29 cellular contexts compared by ENCODE assay signal in the genomic region with DNA sequence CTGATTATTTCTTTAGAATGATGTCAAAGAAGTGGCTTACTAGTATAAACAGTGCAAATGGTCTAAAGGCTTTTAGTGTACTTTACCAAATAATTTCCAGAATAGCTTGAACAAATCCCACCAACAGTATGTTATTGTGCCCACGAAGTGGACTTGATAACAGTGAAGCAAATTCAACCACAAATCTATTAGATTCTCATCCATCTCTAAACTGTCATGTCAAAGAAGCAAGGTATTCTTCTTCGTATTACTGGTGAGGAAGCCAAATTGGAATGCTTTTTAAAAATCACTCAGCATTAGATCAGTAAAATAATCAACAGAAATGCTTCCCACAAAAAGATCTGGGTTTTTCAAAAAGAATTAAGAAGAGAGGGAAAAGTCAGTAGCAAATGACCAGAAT.
"Had no signal": no experiment of that assay in that cellular context is flagged by ENCODE, and none has a peak within 500 bp of the region (broad histone marks: within the 10 kb centered on the region; RNA-seq: fewer than 3 reads in every experiment).

No MANE protein-coding gene starts in this region.

- H3K4me1 ChIP-seq: colonic mucosa, foreskin keratinocyte, gastrocnemius medialis had no signal

- H3K9me3 ChIP-seq: colonic mucosa, esophagus muscularis mucosa, esophagus squamous epithelium, gastrocnemius medialis, gastroesophageal sphincter, heart left ventricle, heart right ventricle had no signal

- H3K9me3 Mint-ChIP-seq: dendritic cell treated with granulocyte-macrophage colony-stimulating factor and Interleukin-4, amounts not matched to agents 40 ng/mL and 50 ng/mL, for 4 days; effector memory CD8-positive, alpha-beta T cell; endodermal cell had no signal

- H3K27ac ChIP-seq: colonic mucosa, coronary artery, dorsolateral prefrontal cortex, epithelial cell of prostate, esophagus muscularis mucosa, esophagus squamous epithelium, foreskin keratinocyte, gastrocnemius medialis, gastroesophageal sphincter, heart left ventricle, heart right ventricle had no signal

- H3K36me3 ChIP-seq: colonic mucosa, esophagus muscularis mucosa, gastrocnemius medialis, gastroesophageal sphincter, heart right ventricle had no signal

- H3K27me3 ChIP-seq: colonic mucosa, dorsolateral prefrontal cortex, esophagus muscularis mucosa, esophagus squamous epithelium, foreskin keratinocyte, gastrocnemius medialis, gastroesophageal sphincter, heart left ventricle, heart right ventricle had no signal

- H3K4me3 ChIP-seq: colonic mucosa, coronary artery, dorsolateral prefrontal cortex, esophagus muscularis mucosa, esophagus squamous epithelium, gastrocnemius medialis, gastroesophageal sphincter, heart left ventricle, heart right ventricle had no signal

- H3K4me1 Mint-ChIP-seq: endodermal cell had no signal

- H3K27me3 Mint-ChIP-seq: dendritic cell treated with granulocyte-macrophage colony-stimulating factor and Interleukin-4, amounts not matched to agents 40 ng/mL and 50 ng/mL, for 4 days; effector memory CD8-positive, alpha-beta T cell had no signal

- FAIRE-seq: colon, endometrium, endothelial cell of umbilical vein, frontal cortex had no signal

- DNase-seq: colonic mucosa; cortex of kidney; dermis blood vessel endothelial cell; dorsolateral prefrontal cortex; effector CD4-positive, alpha-beta T cell; effector CD8-positive, alpha-beta T cell; effector memory CD4-positive, alpha-beta T cell; effector memory CD8-positive, alpha-beta T cell; endodermal cell; erythroblast; esophagus squamous epithelium; foreskin fibroblast; foreskin keratinocyte; foreskin melanocyte; gastrocnemius medialis; glutamatergic neuron; head of caudate nucleus; heart left ventricle; heart right ventricle had no signal

- ATAC-seq: effector memory CD8-positive, alpha-beta T cell; esophagus mucosa; foreskin keratinocyte; gastrocnemius medialis; gastroesophageal sphincter; heart left ventricle; heart right ventricle had no signal

- H3K4me3 Mint-ChIP-seq: dendritic cell treated with granulocyte-macrophage colony-stimulating factor and Interleukin-4, amounts not matched to agents 40 ng/mL and 50 ng/mL, for 4 days; effector memory CD8-positive, alpha-beta T cell; endodermal cell had no signal

- H3K27ac Mint-ChIP-seq: dendritic cell treated with granulocyte-macrophage colony-stimulating factor and Interleukin-4, amounts not matched to agents 40 ng/mL and 50 ng/mL, for 4 days; effector memory CD8-positive, alpha-beta T cell; endodermal cell had no signal
